13 cellular contexts compared by ENCODE assay signal in genomic region chrX:30414144-30414543, GRCh38.
DNase-seq lines count a peak whose midpoint lies in the region; ATAC-seq and TF ChIP-seq lines count a peak whose summit lies in the region.
"Had no signal": no experiment of that assay in that cellular context is flagged by ENCODE, and none has a peak within 500 bp of the region (broad histone marks: within the 10 kb centered on the region; RNA-seq: fewer than 3 reads in every experiment).

No MANE protein-coding gene starts in this region.

- H3K4me1 ChIP-seq in vagina (no peaks in the 10 kb centered on the region), foreskin keratinocyte (no peaks in the 10 kb centered on the region)

- no peak for TF ChIP-seq CTCF in epithelial cell of proximal tubule (conservative IDR thresholded peaks at IDR 0.05; ENCODE audit: low read depth, low read length)
- TF ChIP-seq CTCF in vagina (IDR thresholded peaks at IDR 0.05): no peak
- no peak for TF ChIP-seq CTCF in foreskin keratinocyte (conservative IDR thresholded peaks at IDR 0.05)

- TF ChIP-seq POLR2A in GM18505 (IDR thresholded peaks at IDR 0.05; ENCODE audit: borderline replicate concordance, extremely low read depth, insufficient read depth, insufficient read length) (no peak), vagina (IDR thresholded peaks at IDR 0.05) (no peak)

- H3K4me3 ChIP-seq in epithelial cell of proximal tubule (ENCODE audit: low read depth, low read length) (no peak overlapping the region), vagina (no peak overlapping the region)

- no peaks in the 10 kb centered on the region for H3K9me3 ChIP-seq in vagina

- H3K27me3 ChIP-seq in vagina (no peaks in the 10 kb centered on the region), foreskin keratinocyte (no peaks in the 10 kb centered on the region)

- intact Hi-C loops in vagina (cut with DNase I): no loop called here

- H3K36me3 ChIP-seq in vagina: no peaks in the 10 kb centered on the region

- ATAC-seq in GM18505 (IDR thresholded peaks at IDR 0.05; ENCODE audit: unreplicated experiment): peak; percentile 68
- peak; percentile 58 for ATAC-seq in GM21529 (IDR thresholded peaks at IDR 0.05; ENCODE audit: unreplicated experiment)
- no peak for ATAC-seq in GM21526 (IDR thresholded peaks at IDR 0.05; ENCODE audit: low FRiP score, unreplicated experiment)
- ATAC-seq in GM21360 (IDR thresholded peaks at IDR 0.05; ENCODE audit: unreplicated experiment): no peak
- ATAC-seq in foreskin keratinocyte: no peak

- H3K27ac ChIP-seq in vagina: no peak overlapping the region
- no peak overlapping the region for H3K27ac ChIP-seq in foreskin keratinocyte

- DNase-seq in HT-29 (ENCODE audit: low spot score): peak; percentile 3
- DNase-seq in epithelial cell of proximal tubule (ENCODE audit: low read depth): peak; percentile 30
- no peak for DNase-seq in vagina (ENCODE audit: extremely low spot score in 2 of 2)
- no peak for DNase-seq in foreskin keratinocyte
- DNase-seq: activated CD4-positive, CD25-positive, alpha-beta regulatory T cell treated with anti-CD3 and anti-CD28 coated beads, Interleukin-2, amount 50 U/mL, for 72 hours; activated T-cell treated with anti-CD3 and anti-CD28 coated beads for 4 hours; cortex of kidney; midbrain; posterior cingulate gyrus had no signal

Comparison
In these comparisons a context has a peak if more than half of its experiments do, and no peak if none do; other contexts are left out.
1. ATAC-seq: peak in GM18505 (single experiment) and GM21529 (single experiment); none in GM21526 (single experiment), GM21360 (single experiment) and foreskin keratinocyte (single experiment).
2. DNase-seq: peak in HT-29 (single experiment) and epithelial cell of proximal tubule (single experiment); none in vagina (0 of 2) and foreskin keratinocyte (0 of 2).